ENCODE assay signal across 19 cellular contexts in genomic region chr22:23682827-23683355, GRCh38. TPM values are rescaled to one million over a fixed set of nuclear protein-coding genes. Genes with fewer than 3 reads are reported as not detected.
DNase-seq lines count a peak whose midpoint lies in the region; ATAC-seq and TF ChIP-seq lines count a peak whose summit lies in the region.
"Had no signal": no experiment of that assay in that cellular context is flagged by ENCODE, and none has a peak within 500 bp of the region (broad histone marks: within the 10 kb centered on the region; RNA-seq: fewer than 3 reads in every experiment).

No MANE protein-coding gene starts in this region.

- in situ Hi-C loops in gastrocnemius medialis (cut with MboI; ENCODE audit: low sequenced_read_pairs in 4 of 4): no loop called here

- POLR2A ChIA-PET in CD8-positive, alpha-beta memory T cell (lab: Charles Lee): no interaction called here
- POLR2A ChIA-PET in PC-9 (lab: Charles Lee; ENCODE audit: unreplicated experiment): no interaction called here

- no peaks in the 10 kb centered on the region for H3K9me3 Mint-ChIP-seq in CD8-positive, alpha-beta memory T cell
- H3K9me3 Mint-ChIP-seq: CD8-positive, alpha-beta T cell had no signal

- BruUV-seq in PC-9 (replicated peaks; lab: Mats Ljungman, UMichigan): no TSS peak

- H3K36me3 ChIP-seq in CD8-positive, alpha-beta memory T cell (ENCODE audit: insufficient read depth, low read length): no peaks in the 10 kb centered on the region
- H3K36me3 ChIP-seq in gastrocnemius medialis: no peaks in the 10 kb centered on the region
- no peaks in the 10 kb centered on the region for H3K36me3 ChIP-seq in PC-9 (ENCODE audit: low read depth)

- CTCF ChIA-PET in CD8-positive, alpha-beta memory T cell (lab: Charles Lee): no interaction called here
- CTCF ChIA-PET in PC-9 (lab: Charles Lee): no interaction called here

- H3F3A ChIP-seq in PC-9 (ENCODE audit: insufficient read depth, low read depth): no peaks in the 10 kb centered on the region

- no peak overlapping the region for H3K4me2 ChIP-seq in PC-9
- H3K4me2 ChIP-seq: BLaER1 treated with 17β-estradiol and CSF1 and Interleukin-3, amounts not matched to agents 10 nM and 100 nM had no signal

- H3K4me1 Mint-ChIP-seq in CD8-positive, alpha-beta memory T cell: peaks cover 3 to 15% (median 4%) of the 10 kb centered on the region in 3 donors

- H3K27ac ChIP-seq in CD8-positive, alpha-beta memory T cell (ENCODE audit: low read depth, low read length): no peak overlapping the region
- H3K27ac ChIP-seq in gastrocnemius medialis (peak overlapping the region; percentile 50 to 88 (median 72)), PC-9 (no peak overlapping the region)
- H3K27ac ChIP-seq: BLaER1 treated with 17β-estradiol and CSF1 and Interleukin-3, amounts not matched to agents 10 nM and 100 nM had no signal

- no peak overlapping the region for H2AFZ ChIP-seq in PC-9

- no peak overlapping the region for H3K4me3 Mint-ChIP-seq in CD8-positive, alpha-beta memory T cell
- H3K4me3 Mint-ChIP-seq: CD8-positive, alpha-beta T cell had no signal

- H4K20me1 ChIP-seq in PC-9 (ENCODE audit: insufficient read depth): 0 out of 2 replicates have a peak, but pooled peaks cover 4% of the 10 kb centered on the region
- H4K20me1 ChIP-seq: BLaER1 treated with 17β-estradiol and CSF1 and Interleukin-3, amounts not matched to agents 10 nM and 100 nM had no signal

- TF ChIP-seq CTCF in gastrocnemius medialis (IDR thresholded peaks at IDR 0.05 in 4 of 5, conservative IDR thresholded peaks at IDR 0.05 in 1 of 5) (no peak), PC-9 (conservative IDR thresholded peaks at IDR 0.05) (no peak)

- no peaks in the 10 kb centered on the region for H3K9me3 ChIP-seq in CD8-positive, alpha-beta memory T cell (ENCODE audit: low read length)
- no peaks in the 10 kb centered on the region for H3K9me3 ChIP-seq in gastrocnemius medialis
- H3K9me3 ChIP-seq in PC-9 (ENCODE audit: insufficient read depth, low read depth): no peaks in the 10 kb centered on the region
- H3K9me3 ChIP-seq: BLaER1 treated with 17β-estradiol and CSF1 and Interleukin-3, amounts not matched to agents 10 nM and 100 nM had no signal

- H3K27me3 Mint-ChIP-seq in CD8-positive, alpha-beta memory T cell: no peaks in the 10 kb centered on the region

- H3K4me1 ChIP-seq in CD8-positive, alpha-beta memory T cell (ENCODE audit: insufficient read depth, low read length): no peaks in the 10 kb centered on the region
- H3K4me1 ChIP-seq in gastrocnemius medialis (peaks cover 37 to 64% of the 10 kb centered on the region in 2 donors), PC-9 (replicated peaks; ENCODE audit: insufficient read depth) (no peaks in the 10 kb centered on the region)

- TF ChIP-seq POLR2A in gastrocnemius medialis (IDR thresholded peaks at IDR 0.05): no peak

- H3K27me3 ChIP-seq in CD8-positive, alpha-beta memory T cell (ENCODE audit: insufficient read depth, low read length, poor library complexity, severe bottlenecking): no peaks in the 10 kb centered on the region
- H3K27me3 ChIP-seq in gastrocnemius medialis (no peaks in the 10 kb centered on the region), PC-9 (ENCODE audit: insufficient read depth, low read depth) (no peaks in the 10 kb centered on the region)
- H3K27me3 ChIP-seq: BLaER1 treated with 17β-estradiol and CSF1 and Interleukin-3, amounts not matched to agents 10 nM and 100 nM had no signal

- peaks cover 10 to 49% (median 13%) of the 10 kb centered on the region in 3 donors for H3K36me3 Mint-ChIP-seq in CD8-positive, alpha-beta memory T cell

- ATAC-seq in gastrocnemius medialis: no peak
- no peak for ATAC-seq in SK-N-SH treated with all-trans-retinoic acid at 6 μM for 48 hours
- ATAC-seq: CD8-positive, alpha-beta T cell had no signal

- DNase-seq in CD8-positive, alpha-beta memory T cell: no peak
- peak; percentile 76 for DNase-seq in ELF-1 (ENCODE audit: low read depth, low spot score)
- DNase-seq in kidney tubule cell (ENCODE audit: low spot score): peak; percentile 14
- DNase-seq in gastrocnemius medialis: no peak
- DNase-seq in PC-9: no peak
- DNase-seq in HuH-7 (ENCODE audit: low spot score): no peak
- DNase-seq: CD8-positive, alpha-beta T cell; KBM-7; MV-4-11; NCI-H1694 treated with DMSO at 0.1 percent for 48 hours; NCI-H2107; NCI-H510A; NCI-H774; OCI-M1; RPMI8226; SIG-M5 had no signal

- peak overlapping the region in 5 of 8 donors; percentile 29 to 79 (median 50) for H3K27ac Mint-ChIP-seq in CD8-positive, alpha-beta memory T cell
- H3K27ac Mint-ChIP-seq: CD8-positive, alpha-beta T cell had no signal

- H3K9me2 ChIP-seq in PC-9 (ENCODE audit: insufficient read depth): no peaks in the 10 kb centered on the region

- H3K79me2 ChIP-seq in PC-9 (ENCODE audit: low read depth): no peaks in the 10 kb centered on the region

- intact Hi-C loops in gastrocnemius medialis (cut with DNase I; ENCODE audit: low total_unique reads) (loop anchor here (5.0 kb wide), 1 partner anchor 84 kb away; the partner anchor contains the start of gene CHCHD10), PC-9 (cut with micrococcal nuclease; ENCODE audit: unreplicated experiment) (no loop called here)

- no peak overlapping the region for H3K4me3 ChIP-seq in CD8-positive, alpha-beta memory T cell (ENCODE audit: low read length)
- no peak overlapping the region for H3K4me3 ChIP-seq in gastrocnemius medialis
- H3K4me3 ChIP-seq in PC-9: no peak overlapping the region
- H3K4me3 ChIP-seq: BLaER1 treated with 17β-estradiol and CSF1 and Interleukin-3, amounts not matched to agents 10 nM and 100 nM had no signal

TF ChIP-seq in SK-N-SH treated with all-trans-retinoic acid at 6 μM for 48 hours, 23 proteins besides CTCF, POLR2A, EP300 and RAD21:
- TF ChIP-seq POU6F1 (CRISPR knock-in tag; IDR thresholded peaks at IDR 0.05; ENCODE audit: borderline replicate concordance, low read depth) (no peak), TOX (CRISPR knock-in tag; IDR thresholded peaks at IDR 0.05; ENCODE audit: borderline replicate concordance) (no peak), ISL1 (CRISPR knock-in tag; IDR thresholded peaks at IDR 0.05) (no peak), ZNF8 (CRISPR knock-in tag; IDR thresholded peaks at IDR 0.05) (no peak), SNAI2 (CRISPR knock-in tag; IDR thresholded peaks at IDR 0.05) (no peak), ZFP30 (CRISPR knock-in tag; IDR thresholded peaks at IDR 0.05) (no peak), GLIS3 (CRISPR knock-in tag; IDR thresholded peaks at IDR 0.05) (no peak), PATZ1 (CRISPR knock-in tag; IDR thresholded peaks at IDR 0.05; ENCODE audit: borderline replicate concordance) (no peak), OSR1 (CRISPR knock-in tag; IDR thresholded peaks at IDR 0.05) (no peak)

RNA-seq across cellular contexts. Expression of gene RGL4, which starts 7.9 kb away (rescaled TPM):
- 1 to 10 TPM; 3.2 to 4.8 TPM for total RNA-seq in CD8-positive, alpha-beta memory T cell
- 58.4 TPM for polyA plus RNA-seq in CD8-positive, alpha-beta memory T cell
- total RNA-seq in gastrocnemius medialis (1 to 10 TPM in 1 of 4 donors, under 1 TPM in 1, not detected in 2; 0.09 to 1.9 TPM), PC-9 (2021) (not detected in 2 replicates)
- total RNA-seq: H4 had no signal

RNA-seq across cellular contexts. Expression of gene DRICH1, which starts 50.8 kb away (rescaled TPM):
- under 1 TPM; 0.47 to 0.66 TPM for total RNA-seq in CD8-positive, alpha-beta memory T cell
- polyA plus RNA-seq in CD8-positive, alpha-beta memory T cell: not detected
- total RNA-seq in gastrocnemius medialis (not detected), PC-9 (2021) (0.57 and 0.60 TPM in 2 replicates)
- total RNA-seq: H4 had no signal

Comparison
In these comparisons a context has a peak if more than half of its experiments do, and no peak if none do; other contexts are left out.
1. DNase-seq: peak in ELF-1 (single experiment) and kidney tubule cell (single experiment); none in CD8-positive, alpha-beta memory T cell (0 of 5), gastrocnemius medialis (0 of 2), PC-9 (0 of 2) and HuH-7 (single experiment).
2. H3K27ac ChIP-seq: peak in gastrocnemius medialis (4 of 4); none in CD8-positive, alpha-beta memory T cell (single experiment) and PC-9 (single experiment).